In the genomic region with DNA sequence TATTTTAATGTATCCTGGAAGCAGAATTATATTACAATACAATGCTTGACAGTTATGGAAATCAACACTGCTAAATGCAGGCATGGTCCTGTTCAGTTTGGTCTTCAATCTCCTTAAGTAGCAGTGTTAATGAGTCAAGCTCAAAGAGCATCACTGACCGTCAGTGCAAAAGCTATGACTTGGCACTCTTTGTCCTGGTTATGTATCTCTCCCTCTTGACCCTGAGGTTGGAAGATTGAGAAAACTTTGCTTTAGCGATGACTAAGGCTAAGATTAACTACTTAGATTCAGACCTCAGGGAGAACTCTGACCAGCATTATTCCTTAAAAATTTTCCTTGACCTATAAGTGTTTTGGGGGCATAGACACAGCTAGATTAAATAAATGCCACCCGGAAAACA, we compare ENCODE assay signal across 20 cellular contexts. TPM values are rescaled to one million over a fixed set of nuclear protein-coding genes. Genes with fewer than 3 reads are reported as not detected.
"Had no signal": no experiment of that assay in that cellular context is flagged by ENCODE, and none has a peak within 500 bp of the region (broad histone marks: within the 10 kb centered on the region; RNA-seq: fewer than 3 reads in every experiment).

No MANE protein-coding gene starts in this region.

- H3K36me3 ChIP-seq: breast epithelium, transverse colon had no signal

- H3K4me3 ChIP-seq: breast epithelium, psoas muscle, transverse colon had no signal

- H3K27me3 ChIP-seq: breast epithelium, transverse colon had no signal

- H3K9me3 ChIP-seq: breast epithelium, psoas muscle, transverse colon had no signal

- H3K27ac ChIP-seq: breast epithelium, psoas muscle, transverse colon had no signal

- H3K4me3 Mint-ChIP-seq: memory B cell; nephron; stimulated activated naive B cell treated with anti-CD40 and anti-IgM and Interleukin-4, amounts not matched to agents 10 μg/mL and 1 μg/mL and 100 μg/mL, for 72 hours had no signal

- H3K27ac Mint-ChIP-seq: activated naive CD4-positive, alpha-beta T cell treated with anti-CD3 and anti-CD28 coated beads, Interleukin-2, amount 50 U/mL, for 72 hours; memory B cell; nephron; stimulated activated naive B cell treated with anti-CD40 and anti-IgM and Interleukin-4, amounts not matched to agents 10 μg/mL and 1 μg/mL and 100 μg/mL, for 72 hours had no signal

- DNase-seq: activated CD4-positive, alpha-beta T cell treated with anti-CD3 and anti-CD28 coated beads, Interleukin-2, amount 50 U/mL, for 4 hours; activated effector memory CD4-positive, alpha-beta T cell treated with Interleukin-2 at 50 U/mL for 16 hours; activated T-cell treated with anti-CD3 and anti-CD28 coated beads, Interleukin-2, amount 50 U/mL, for 1 hour; anterior cingulate cortex; foreskin fibroblast; psoas muscle; stimulated activated CD4-positive, alpha-beta T cell treated with anti-CD3 and anti-CD28 coated beads, Interleukin-2, amount 100 ng/mL, for 24 hours; stimulated activated naive B cell treated with anti-CD40 and anti-IgM and Interleukin-4, amounts not matched to agents 10 μg/mL and 1 μg/mL and 100 μg/mL, for 72 hours; substantia nigra; transverse colon had no signal

- H3K9me3 Mint-ChIP-seq: activated naive CD4-positive, alpha-beta T cell treated with anti-CD3 and anti-CD28 coated beads, Interleukin-2, amount 50 U/mL, for 72 hours; nephron had no signal

- H3K36me3 Mint-ChIP-seq: activated naive CD4-positive, alpha-beta T cell treated with anti-CD3 and anti-CD28 coated beads, Interleukin-2, amount 50 U/mL, for 72 hours had no signal

- ATAC-seq: activated CD4-positive, CD25-positive, alpha-beta regulatory T cell treated with anti-CD3 and anti-CD28 coated beads, Interleukin-2, amount 50 U/mL, for 24 hours; activated naive CD4-positive, alpha-beta T cell treated with anti-CD3 and anti-CD28 coated beads, Interleukin-2, amount 50 U/mL, for 72 hours; esophagus mucosa; psoas muscle; sciatic nerve; stimulated activated naive B cell treated with anti-CD40 and anti-IgM and Interleukin-4, amounts not matched to agents 10 μg/mL and 1 μg/mL and 100 μg/mL, for 72 hours had no signal

- H3K4me1 ChIP-seq: breast epithelium, psoas muscle, transverse colon had no signal

- H3K4me1 Mint-ChIP-seq: nephron had no signal

RNA-seq across cellular contexts. Expression of a gene that starts 10.9 kb away (rescaled TPM):
- total RNA-seq: chondrocyte; T-helper 2 cell treated with Interferon-gamma antibody and Interleukin-4, amounts not matched to agents 100 ng/mL and 5 ng/mL, for 36 hours had no signal

RNA-seq across cellular contexts. Expression of a gene that starts 20.3 kb away (rescaled TPM):
- total RNA-seq: activated naive CD4-positive, alpha-beta T cell treated with anti-CD3 and anti-CD28 coated beads, Interleukin-2, amount 50 U/mL, for 72 hours; chondrocyte; osteoblast; T-helper 2 cell treated with Interferon-gamma antibody and Interleukin-4, amounts not matched to agents 100 ng/mL and 5 ng/mL, for 36 hours had no signal

RNA-seq across cellular contexts. Expression of a gene that starts 52.9 kb away (rescaled TPM):
- total RNA-seq: activated naive CD4-positive, alpha-beta T cell treated with anti-CD3 and anti-CD28 coated beads, Interleukin-2, amount 50 U/mL, for 72 hours; chondrocyte; T-helper 2 cell treated with Interferon-gamma antibody and Interleukin-4, amounts not matched to agents 100 ng/mL and 5 ng/mL, for 36 hours had no signal

RNA-seq across cellular contexts. Expression of a gene that starts 59.8 kb away (rescaled TPM):
- total RNA-seq: activated naive CD4-positive, alpha-beta T cell treated with anti-CD3 and anti-CD28 coated beads, Interleukin-2, amount 50 U/mL, for 72 hours; chondrocyte; esophagus mucosa; osteoblast; psoas muscle; T-helper 2 cell treated with Interferon-gamma antibody and Interleukin-4, amounts not matched to agents 100 ng/mL and 5 ng/mL, for 36 hours; transverse colon had no signal
- polyA plus RNA-seq: psoas muscle had no signal
